ENCODE assay signal across 1 cellular context in the genomic region with DNA sequence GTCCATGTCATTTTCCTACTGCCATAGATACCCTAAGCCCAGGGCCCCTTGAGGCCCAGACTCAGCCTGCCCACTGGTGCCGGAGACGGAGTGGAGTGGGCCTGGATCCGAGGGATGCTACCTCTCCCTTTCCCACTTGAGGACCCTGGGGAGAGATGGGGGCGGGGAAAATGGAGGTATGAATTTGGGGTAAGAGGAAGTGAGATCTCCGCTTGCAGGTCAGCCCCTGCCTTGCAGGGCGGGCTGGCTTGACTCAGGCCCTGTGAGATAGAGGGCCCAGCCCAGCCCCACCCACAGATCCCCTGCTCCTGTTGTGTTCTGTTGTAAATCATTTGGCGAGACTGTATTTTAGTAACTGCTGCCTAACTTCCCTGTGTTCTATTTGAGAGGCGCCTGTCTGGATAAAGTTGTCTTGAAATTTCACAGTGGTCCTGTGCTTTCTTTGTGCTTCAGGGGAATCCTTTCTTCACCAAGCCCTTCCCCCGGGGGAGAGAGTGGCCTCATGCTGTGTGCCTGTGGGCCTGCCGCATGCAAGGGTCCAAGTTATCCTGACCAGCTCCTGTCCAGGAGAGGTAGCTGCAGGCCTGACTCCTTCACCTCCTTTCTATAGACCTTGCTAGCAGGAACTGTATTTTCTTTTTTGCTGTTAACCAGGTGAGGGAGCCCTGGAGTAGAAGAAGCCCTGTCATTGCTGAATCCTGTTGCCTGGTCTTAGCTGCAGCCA.
A peak's percentile ranks its signal among the peaks of the same experiment; 100 is the strongest.
TF ChIP-seq lines count a peak whose summit lies in the region.

No MANE protein-coding gene starts in this region.

TF ChIP-seq in K562, 482 proteins besides CTCF, POLR2A, EP300 and RAD21 (continued from another document):
- TF ChIP-seq, protein P1, sequence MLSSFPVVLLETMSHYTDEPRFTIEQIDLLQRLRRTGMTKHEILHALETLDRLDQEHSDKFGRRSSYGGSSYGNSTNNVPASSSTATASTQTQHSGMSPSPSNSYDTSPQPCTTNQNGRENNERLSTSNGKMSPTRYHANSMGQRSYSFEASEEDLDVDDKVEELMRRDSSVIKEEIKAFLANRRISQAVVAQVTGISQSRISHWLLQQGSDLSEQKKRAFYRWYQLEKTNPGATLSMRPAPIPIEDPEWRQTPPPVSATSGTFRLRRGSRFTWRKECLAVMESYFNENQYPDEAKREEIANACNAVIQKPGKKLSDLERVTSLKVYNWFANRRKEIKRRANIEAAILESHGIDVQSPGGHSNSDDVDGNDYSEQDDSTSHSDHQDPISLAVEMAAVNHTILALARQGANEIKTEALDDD (IDR thresholded peaks at IDR 0.05) = no peak
- TF ChIP-seq WHSC1 (IDR thresholded peaks at IDR 0.05; ENCODE audit: low read length) = no peak
- TF ChIP-seq, protein P2, sequence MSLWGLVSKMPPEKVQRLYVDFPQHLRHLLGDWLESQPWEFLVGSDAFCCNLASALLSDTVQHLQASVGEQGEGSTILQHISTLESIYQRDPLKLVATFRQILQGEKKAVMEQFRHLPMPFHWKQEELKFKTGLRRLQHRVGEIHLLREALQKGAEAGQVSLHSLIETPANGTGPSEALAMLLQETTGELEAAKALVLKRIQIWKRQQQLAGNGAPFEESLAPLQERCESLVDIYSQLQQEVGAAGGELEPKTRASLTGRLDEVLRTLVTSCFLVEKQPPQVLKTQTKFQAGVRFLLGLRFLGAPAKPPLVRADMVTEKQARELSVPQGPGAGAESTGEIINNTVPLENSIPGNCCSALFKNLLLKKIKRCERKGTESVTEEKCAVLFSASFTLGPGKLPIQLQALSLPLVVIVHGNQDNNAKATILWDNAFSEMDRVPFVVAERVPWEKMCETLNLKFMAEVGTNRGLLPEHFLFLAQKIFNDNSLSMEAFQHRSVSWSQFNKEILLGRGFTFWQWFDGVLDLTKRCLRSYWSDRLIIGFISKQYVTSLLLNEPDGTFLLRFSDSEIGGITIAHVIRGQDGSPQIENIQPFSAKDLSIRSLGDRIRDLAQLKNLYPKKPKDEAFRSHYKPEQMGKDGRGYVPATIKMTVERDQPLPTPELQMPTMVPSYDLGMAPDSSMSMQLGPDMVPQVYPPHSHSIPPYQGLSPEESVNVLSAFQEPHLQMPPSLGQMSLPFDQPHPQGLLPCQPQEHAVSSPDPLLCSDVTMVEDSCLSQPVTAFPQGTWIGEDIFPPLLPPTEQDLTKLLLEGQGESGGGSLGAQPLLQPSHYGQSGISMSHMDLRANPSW (CRISPR knock-in tag; IDR thresholded peaks at IDR 0.05) = no peak
- TF ChIP-seq SRSF1 (IDR thresholded peaks at IDR 0.05; ENCODE audit: low read depth, low read length) = no peak
- no peak for TF ChIP-seq GATAD2B (IDR thresholded peaks at IDR 0.05; ENCODE audit: borderline replicate concordance)
- TF ChIP-seq, protein P3, sequence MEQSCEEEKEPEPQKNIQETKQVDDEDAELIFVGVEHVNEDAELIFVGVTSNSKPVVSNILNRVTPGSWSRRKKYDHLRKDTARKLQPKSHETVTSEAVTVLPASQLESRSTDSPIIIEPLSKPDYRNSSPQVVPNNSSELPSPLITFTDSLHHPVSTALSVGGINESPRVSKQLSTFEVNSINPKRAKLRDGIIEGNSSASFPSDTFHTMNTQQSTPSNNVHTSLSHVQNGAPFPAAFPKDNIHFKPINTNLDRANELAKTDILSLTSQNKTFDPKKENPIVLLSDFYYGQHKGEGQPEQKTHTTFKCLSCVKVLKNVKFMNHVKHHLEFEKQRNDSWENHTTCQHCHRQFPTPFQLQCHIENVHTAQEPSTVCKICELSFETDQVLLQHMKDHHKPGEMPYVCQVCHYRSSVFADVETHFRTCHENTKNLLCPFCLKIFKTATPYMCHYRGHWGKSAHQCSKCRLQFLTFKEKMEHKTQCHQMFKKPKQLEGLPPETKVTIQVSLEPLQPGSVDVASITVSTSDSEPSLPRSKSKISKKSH (CRISPR knock-in tag; IDR thresholded peaks at IDR 0.05) = no peak
- TF ChIP-seq, protein P4, sequence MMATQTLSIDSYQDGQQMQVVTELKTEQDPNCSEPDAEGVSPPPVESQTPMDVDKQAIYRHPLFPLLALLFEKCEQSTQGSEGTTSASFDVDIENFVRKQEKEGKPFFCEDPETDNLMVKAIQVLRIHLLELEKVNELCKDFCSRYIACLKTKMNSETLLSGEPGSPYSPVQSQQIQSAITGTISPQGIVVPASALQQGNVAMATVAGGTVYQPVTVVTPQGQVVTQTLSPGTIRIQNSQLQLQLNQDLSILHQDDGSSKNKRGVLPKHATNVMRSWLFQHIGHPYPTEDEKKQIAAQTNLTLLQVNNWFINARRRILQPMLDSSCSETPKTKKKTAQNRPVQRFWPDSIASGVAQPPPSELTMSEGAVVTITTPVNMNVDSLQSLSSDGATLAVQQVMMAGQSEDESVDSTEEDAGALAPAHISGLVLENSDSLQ (IDR thresholded peaks at IDR 0.05) = peak; percentile 61
- peak; percentile 84 for TF ChIP-seq SPI1 (IDR thresholded peaks at IDR 0.05; ENCODE audit: borderline replicate concordance, low read depth, low read length)
- TF ChIP-seq SMARCA5 (IDR thresholded peaks at IDR 0.05) = no peak
- peak; percentile 34; the same call in 1 of the 2 replicates for TF ChIP-seq SMC3 (conservative IDR thresholded peaks at IDR 0.05; ENCODE audit: insufficient read depth, low read depth, low read length)
- TF ChIP-seq, protein P5, sequence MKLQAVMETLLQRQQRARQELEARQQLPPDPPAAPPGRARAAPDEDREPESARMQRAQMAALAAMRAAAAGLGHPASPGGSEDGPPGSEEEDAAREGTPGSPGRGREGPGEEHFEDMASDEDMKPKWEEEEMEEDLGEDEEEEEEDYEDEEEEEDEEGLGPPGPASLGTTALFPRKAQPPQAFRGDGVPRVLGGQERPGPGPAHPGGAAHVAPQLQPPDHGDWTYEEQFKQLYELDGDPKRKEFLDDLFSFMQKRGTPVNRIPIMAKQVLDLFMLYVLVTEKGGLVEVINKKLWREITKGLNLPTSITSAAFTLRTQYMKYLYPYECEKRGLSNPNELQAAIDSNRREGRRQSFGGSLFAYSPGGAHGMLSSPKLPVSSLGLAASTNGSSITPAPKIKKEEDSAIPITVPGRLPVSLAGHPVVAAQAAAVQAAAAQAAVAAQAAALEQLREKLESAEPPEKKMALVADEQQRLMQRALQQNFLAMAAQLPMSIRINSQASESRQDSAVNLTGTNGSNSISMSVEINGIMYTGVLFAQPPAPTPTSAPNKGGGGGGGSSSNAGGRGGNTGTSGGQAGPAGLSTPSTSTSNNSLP (IDR thresholded peaks at IDR 0.05; ENCODE audit: borderline replicate concordance, low read depth, low read length) = no peak
- TF ChIP-seq MEIS2 (IDR thresholded peaks at IDR 0.05; ENCODE audit: partially characterized antibody) = peak; percentile 47
- no peak for TF ChIP-seq CHD4 (IDR thresholded peaks at IDR 0.05; ENCODE audit: insufficient read depth, insufficient replicate concordance, low read depth, low read length, poor library complexity, severe bottlenecking)
- TF ChIP-seq NFE2 (IDR thresholded peaks at IDR 0.05; ENCODE audit: low read depth) = peak; percentile 45
- TF ChIP-seq PHB2 (IDR thresholded peaks at IDR 0.05; ENCODE audit: low read depth) = no peak
- no peak for TF ChIP-seq ETV6 (IDR thresholded peaks at IDR 0.05; ENCODE audit: borderline replicate concordance in 1 of 2, low read depth in 2 of 2, low read length in 1 of 2)
- TF ChIP-seq ETV6 (CRISPR knock-in tag; IDR thresholded peaks at IDR 0.05; ENCODE audit: borderline replicate concordance) = no peak
- TF ChIP-seq NEUROD1 (IDR thresholded peaks at IDR 0.05; ENCODE audit: borderline replicate concordance, low read depth, low read length, partially characterized antibody) = peak; percentile 61
- TF ChIP-seq, protein P6, sequence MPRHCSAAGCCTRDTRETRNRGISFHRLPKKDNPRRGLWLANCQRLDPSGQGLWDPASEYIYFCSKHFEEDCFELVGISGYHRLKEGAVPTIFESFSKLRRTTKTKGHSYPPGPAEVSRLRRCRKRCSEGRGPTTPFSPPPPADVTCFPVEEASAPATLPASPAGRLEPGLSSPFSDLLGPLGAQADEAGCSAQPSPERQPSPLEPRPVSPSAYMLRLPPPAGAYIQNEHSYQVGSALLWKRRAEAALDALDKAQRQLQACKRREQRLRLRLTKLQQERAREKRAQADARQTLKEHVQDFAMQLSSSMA (CRISPR knock-in tag; IDR thresholded peaks at IDR 0.05) = no peak
